21 cellular contexts compared by ENCODE assay signal in genomic region chr1:224256642-224257041, GRCh38.
DNase-seq lines count a peak whose midpoint lies in the region; ATAC-seq, FAIRE-seq and TF ChIP-seq lines count a peak whose summit lies in the region.
"Had no signal": no experiment of that assay in that cellular context is flagged by ENCODE, and none has a peak within 500 bp of the region (broad histone marks: within the 10 kb centered on the region; RNA-seq: fewer than 3 reads in every experiment).

No MANE protein-coding gene starts in this region.

- H3K4me3 Mint-ChIP-seq in WTC11 (no peak overlapping the region; the same call in 1 of the 2 replicates), neural crest cell (no peak overlapping the region)

- H3K9me3 Mint-ChIP-seq in WTC11, result no peaks in the 10 kb centered on the region
- no peaks in the 10 kb centered on the region for H3K9me3 Mint-ChIP-seq in neural crest cell

- POLR2A ChIA-PET in WTC11 (lab: Charles Lee), result interaction anchor here (0.5 to 1.0 kb wide), 2 partner anchors 14 to 19 kb away, joined by 5 to 6 read pairs; no protein-coding TSS in a partner anchor

- H3K27ac Mint-ChIP-seq in WTC11 (peak overlapping the region; percentile 82), neural crest cell (ENCODE audit: unreplicated experiment) (peak overlapping the region; percentile 21)

- no peak overlapping the region for H3K27ac ChIP-seq in esophagus squamous epithelium
- H3K27ac ChIP-seq: BLaER1 treated with 17β-estradiol and CSF1 and Interleukin-3, amounts not matched to agents 10 nM and 100 nM; RWPE1 had no signal

- peak; percentile 74 for DNase-seq in ELF-1 (ENCODE audit: low read depth, low spot score)
- no peak for DNase-seq in WTC11 (ENCODE audit: low spot score)
- DNase-seq in epithelial cell of esophagus (ENCODE audit: low read depth), result peak; percentile 44
- DNase-seq in neural crest cell (ENCODE audit: low read depth, low spot score), result no peak
- no peak for DNase-seq in HTR-8/SVneo (ENCODE audit: insufficient read length, low spot score)
- DNase-seq in esophagus squamous epithelium (lab: John Stamatoyannopoulos, UW), result no peak
- DNase-seq: 8988T; GF-D8; KBM-7; MV-4-11; NCI-H1417 treated with DMSO at 0.1 percent for 48 hours; NCI-H2029; NCI-H2171 treated with DMSO at 0.1 percent for 48 hours; NCI-H446 treated with DMSO at 0.1 percent for 48 hours; NK-92 treated with Interleukin-12 subunit alpha and Interleukin-12 subunit beta, amount 100 ng/mL, for 24 hours had no signal

- no peak for FAIRE-seq in HTR-8/SVneo (lab: Jason Lieb, UNC)
- FAIRE-seq: GM12892 had no signal

- no peaks in the 10 kb centered on the region for H3K27me3 ChIP-seq in esophagus squamous epithelium
- H3K27me3 ChIP-seq: BLaER1 treated with 17β-estradiol and CSF1 and Interleukin-3, amounts not matched to agents 10 nM and 100 nM had no signal

- 62 to 66% methylated on average over 3 of the region's 3 CpGs for whole genome bisulfite sequencing in esophagus squamous epithelium, 2 donors

- no peaks in the 10 kb centered on the region for H3K27me3 Mint-ChIP-seq in WTC11 (ENCODE audit: low read depth)
- no peaks in the 10 kb centered on the region for H3K27me3 Mint-ChIP-seq in neural crest cell (ENCODE audit: low read depth)

- H3K4me3 ChIP-seq in epithelial cell of esophagus (ENCODE audit: low read length) (no peak overlapping the region), esophagus squamous epithelium (no peak overlapping the region)
- H3K4me3 ChIP-seq: BLaER1 treated with 17β-estradiol and CSF1 and Interleukin-3, amounts not matched to agents 10 nM and 100 nM had no signal

- H3K36me3 Mint-ChIP-seq in WTC11 (peaks cover 6% of the 10 kb centered on the region), neural crest cell (ENCODE audit: low read depth) (peaks cover 14% of the 10 kb centered on the region)

- intact Hi-C loops in esophagus squamous epithelium (cut with DNase I), result no loop called here

- H3K4me1 Mint-ChIP-seq in WTC11 (peaks cover 22% of the 10 kb centered on the region), neural crest cell (peaks cover 12% of the 10 kb centered on the region)

- TF ChIP-seq POLR2A in esophagus squamous epithelium (IDR thresholded peaks at IDR 0.05), result no peak

- H3K36me3 ChIP-seq in esophagus squamous epithelium, result peaks cover 0 to 10% (median 0%) of the 10 kb centered on the region in 3 donors

- CTCF ChIA-PET in WTC11 (lab: Charles Lee), result interaction anchor here (0.9 kb wide), 1 partner anchor 11 kb away, joined by 3 read pairs; no protein-coding TSS in a partner anchor

- ATAC-seq in WTC11 (peak; percentile 73), GM21529 (IDR thresholded peaks at IDR 0.05; ENCODE audit: unreplicated experiment) (no peak), HG02973 (IDR thresholded peaks at IDR 0.05; ENCODE audit: unreplicated experiment) (no peak)
- ATAC-seq: HCT116 had no signal

- no peaks in the 10 kb centered on the region for H3K4me1 ChIP-seq in esophagus squamous epithelium

- no peak for TF ChIP-seq CTCF in WTC11 (IDR thresholded peaks at IDR 0.05)
- no peak for TF ChIP-seq CTCF in epithelial cell of esophagus (IDR thresholded peaks at IDR 0.05; ENCODE audit: insufficient read depth, low read depth, low read length, missing control alignments)
- no peak for TF ChIP-seq CTCF in neural crest cell (conservative IDR thresholded peaks at IDR 0.05)
- no peak for TF ChIP-seq CTCF in esophagus squamous epithelium (IDR thresholded peaks at IDR 0.05)

- no peaks in the 10 kb centered on the region for H3K9me3 ChIP-seq in esophagus squamous epithelium
- H3K9me3 ChIP-seq: BLaER1 treated with 17β-estradiol and CSF1 and Interleukin-3, amounts not matched to agents 10 nM and 100 nM had no signal

TF ChIP-seq in WTC11, 78 proteins besides CTCF, POLR2A, EP300 and RAD21 (continues in another document):
- TF ChIP-seq TP53 (CRISPR knock-in tag; IDR thresholded peaks at IDR 0.05), result no peak
- no peak for TF ChIP-seq NR3C1 (CRISPR knock-in tag; conservative IDR thresholded peaks at IDR 0.05; ENCODE audit: low read depth)
- no peak for TF ChIP-seq E2F5 (CRISPR knock-in tag; IDR thresholded peaks at IDR 0.05)
- no peak for TF ChIP-seq CREB1 (CRISPR knock-in tag; IDR thresholded peaks at IDR 0.05)
- TF ChIP-seq JAZF1 (CRISPR knock-in tag; IDR thresholded peaks at IDR 0.05), result no peak
- TF ChIP-seq HMGA2 (CRISPR knock-in tag; IDR thresholded peaks at IDR 0.05), result no peak
- no peak for TF ChIP-seq FOXJ3 (CRISPR knock-in tag; IDR thresholded peaks at IDR 0.05; ENCODE audit: borderline replicate concordance)
- no peak for TF ChIP-seq FOXP4 (CRISPR knock-in tag; IDR thresholded peaks at IDR 0.05)
- TF ChIP-seq RORB (CRISPR knock-in tag; IDR thresholded peaks at IDR 0.05), result no peak
- no peak for TF ChIP-seq ZNF671 (CRISPR knock-in tag; IDR thresholded peaks at IDR 0.05)
- TF ChIP-seq ELF4 (CRISPR knock-in tag; IDR thresholded peaks at IDR 0.05; ENCODE audit: low read depth), result no peak
- no peak for TF ChIP-seq NR1H2 (CRISPR knock-in tag; IDR thresholded peaks at IDR 0.05)
- TF ChIP-seq, protein P1, sequence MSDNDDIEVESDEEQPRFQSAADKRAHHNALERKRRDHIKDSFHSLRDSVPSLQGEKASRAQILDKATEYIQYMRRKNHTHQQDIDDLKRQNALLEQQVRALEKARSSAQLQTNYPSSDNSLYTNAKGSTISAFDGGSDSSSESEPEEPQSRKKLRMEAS (CRISPR knock-in tag; IDR thresholded peaks at IDR 0.05), result no peak
- no peak for TF ChIP-seq ATF1 (CRISPR knock-in tag; IDR thresholded peaks at IDR 0.05)
- no peak for TF ChIP-seq ERG (CRISPR knock-in tag; IDR thresholded peaks at IDR 0.05)
- TF ChIP-seq AFF4 (CRISPR knock-in tag; IDR thresholded peaks at IDR 0.05; ENCODE audit: borderline replicate concordance), result no peak

Comparison
In these comparisons a context has a peak if more than half of its experiments do, and no peak if none do; other contexts are left out.
1. DNase-seq: peak in ELF-1 (single experiment) and epithelial cell of esophagus (single experiment); none in WTC11 (single experiment), neural crest cell (single experiment), HTR-8/SVneo (single experiment) and esophagus squamous epithelium (single experiment).